ENCODE assay signal across 27 cellular contexts in the genomic region with DNA sequence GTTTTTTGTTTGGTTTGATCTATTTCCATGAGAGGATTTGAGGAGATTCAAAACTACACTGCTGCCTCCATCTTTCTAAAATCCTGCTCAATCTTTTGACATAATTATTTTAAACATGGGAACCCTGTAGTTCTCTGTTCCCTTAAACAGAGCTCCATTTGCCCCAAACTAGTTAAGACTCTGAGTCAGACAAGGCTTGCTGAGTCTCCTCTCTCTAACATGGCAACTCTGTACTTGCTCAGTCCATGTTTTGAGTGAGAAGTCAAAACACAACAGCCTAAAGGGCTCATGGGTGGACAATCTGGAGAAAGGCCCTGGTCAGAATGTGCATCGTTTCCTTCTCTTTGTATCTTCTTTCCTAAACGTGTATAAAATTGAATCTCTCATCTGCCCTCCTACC. TPM values are rescaled to one million over a fixed set of nuclear protein-coding genes. Genes with fewer than 3 reads are reported as not detected.
DNase-seq lines count a peak whose midpoint lies in the region; ATAC-seq and TF ChIP-seq lines count a peak whose summit lies in the region.
"Had no signal": no experiment of that assay in that cellular context is flagged by ENCODE, and none has a peak within 500 bp of the region (broad histone marks: within the 10 kb centered on the region; RNA-seq: fewer than 3 reads in every experiment).

No MANE protein-coding gene starts in this region.

- ATAC-seq in activated CD4-positive, alpha-beta T cell treated with anti-CD3 and anti-CD28 coated beads for 36 hours, result peak; percentile 57
- peak; percentile 40 to 45 for ATAC-seq in natural killer cell treated with Interleukin-12 subunit alpha and Interleukin-12 subunit beta and Interleukin-15 and Interleukin-18, amount 100 ng/mL, for 72 hours
- no peak for ATAC-seq in natural killer cell
- ATAC-seq in T-helper 17 cell, result no peak
- ATAC-seq in GM18519 (IDR thresholded peaks at IDR 0.05; ENCODE audit: low FRiP score, unreplicated experiment), result no peak
- no peak for ATAC-seq in left colon
- ATAC-seq: Right ventricle myocardium inferior had no signal

- peak overlapping the region; percentile 16 for H3K4me3 Mint-ChIP-seq in activated CD4-positive, alpha-beta T cell treated with anti-CD3 and anti-CD28 coated beads for 36 hours
- H3K4me3 Mint-ChIP-seq in natural killer cell treated with Interleukin-12 subunit alpha and Interleukin-12 subunit beta and Interleukin-15 and Interleukin-18, amount 100 ng/mL, for 72 hours, result peak overlapping the region; percentile 80
- H3K4me3 Mint-ChIP-seq in natural killer cell (no peak overlapping the region), T-helper 17 cell (no peak overlapping the region)
- H3K4me3 Mint-ChIP-seq: endodermal cell had no signal

- CTCF ChIA-PET in activated CD4-positive, alpha-beta T cell treated with anti-CD3 and anti-CD28 coated beads for 36 hours (lab: Charles Lee), result interaction anchor here (0.6 to 9.5 kb wide), 13 partner anchors 10 to 932 kb away, joined by 3 to 155 read pairs (median 4); a partner anchor contains a TSS

- no peak for DNase-seq in activated CD4-positive, alpha-beta T cell treated with anti-CD3 and anti-CD28 coated beads for 36 hours
- no peak for DNase-seq in activated CD4-positive, alpha-beta T cell treated with anti-CD3 and anti-CD28 coated beads for 48 hours
- DNase-seq in natural killer cell treated with Interleukin-12 subunit alpha and Interleukin-12 subunit beta and Interleukin-15 and Interleukin-18, amount 100 ng/mL, for 72 hours (ENCODE audit: low spot score), result no peak
- DNase-seq in natural killer cell (no peak), T-helper 17 cell (no peak), KBM-7 (no peak), left colon (no peak)
- DNase-seq: activated CD4-positive, CD25-positive, alpha-beta regulatory T cell treated with anti-CD3 and anti-CD28 coated beads, Interleukin-2, amount 50 U/mL, for 72 hours; caudate nucleus; DMS53; endodermal cell; glutamatergic neuron; GOT3; KG1; MG63; NCI-H1105; NCI-H187 treated with DMSO at 0.1 percent for 48 hours; NCI-H2171; NCI-H510A treated with DMSO at 0.1 percent for 48 hours; stimulated activated CD4-positive, alpha-beta T cell treated with anti-CD3 and anti-CD28 coated beads, Interleukin-4, amount 100 ng/mL, for 1 hour; upper lobe of left lung had no signal

- in situ Hi-C loops in KBM-7 (cut with MboI; ENCODE audit: low pct_unique_long_range_greater_than_20kb, low sequenced_read_pairs), result loop anchor here (10.0 kb wide), 1 partner anchor 173 kb away; no protein-coding TSS in a partner anchor

- no peak for TF ChIP-seq CTCF in natural killer cell (IDR thresholded peaks at IDR 0.05)

- POLR2A ChIA-PET in activated CD4-positive, alpha-beta T cell treated with anti-CD3 and anti-CD28 coated beads for 36 hours (lab: Charles Lee), result no interaction called here

- no peaks in the 10 kb centered on the region for H3K9me3 Mint-ChIP-seq in activated CD4-positive, alpha-beta T cell treated with anti-CD3 and anti-CD28 coated beads for 36 hours (ENCODE audit: low read depth)
- H3K9me3 Mint-ChIP-seq in natural killer cell treated with Interleukin-12 subunit alpha and Interleukin-12 subunit beta and Interleukin-15 and Interleukin-18, amount 100 ng/mL, for 72 hours, result peaks cover 3% of the 10 kb centered on the region
- no peaks in the 10 kb centered on the region for H3K9me3 Mint-ChIP-seq in natural killer cell
- H3K9me3 Mint-ChIP-seq: endodermal cell had no signal

- H3K36me3 Mint-ChIP-seq in activated CD4-positive, alpha-beta T cell treated with anti-CD3 and anti-CD28 coated beads for 36 hours (ENCODE audit: low read depth), result no peaks in the 10 kb centered on the region
- H3K36me3 Mint-ChIP-seq in natural killer cell treated with Interleukin-12 subunit alpha and Interleukin-12 subunit beta and Interleukin-15 and Interleukin-18, amount 100 ng/mL, for 72 hours, result no peaks in the 10 kb centered on the region
- H3K36me3 Mint-ChIP-seq in natural killer cell (no peaks in the 10 kb centered on the region), T-helper 17 cell (ENCODE audit: low read depth) (no peaks in the 10 kb centered on the region)

- intact Hi-C loops in activated CD4-positive, alpha-beta T cell treated with anti-CD3 and anti-CD28 coated beads for 36 hours (cut with DNase I, micrococcal nuclease), result loop anchor here (1.0 to 10.0 kb wide), 6 partner anchors 41 to 573 kb away; a partner anchor contains a TSS
- intact Hi-C loops in natural killer cell (cut with micrococcal nuclease) (no loop called here), left colon (cut with DNase I, micrococcal nuclease) (no loop called here)

- peaks cover 33% of the 10 kb centered on the region for H3K4me1 Mint-ChIP-seq in activated CD4-positive, alpha-beta T cell treated with anti-CD3 and anti-CD28 coated beads for 36 hours
- H3K4me1 Mint-ChIP-seq in natural killer cell treated with Interleukin-12 subunit alpha and Interleukin-12 subunit beta and Interleukin-15 and Interleukin-18, amount 100 ng/mL, for 72 hours (ENCODE audit: low read depth in 2 of 2), result peaks cover 44 to 54% of the 10 kb centered on the region in 2 donors
- H3K4me1 Mint-ChIP-seq in natural killer cell, result peaks cover 0 to 4% of the 10 kb centered on the region in 2 donors
- peaks cover 8% of the 10 kb centered on the region for H3K4me1 Mint-ChIP-seq in T-helper 17 cell
- H3K4me1 Mint-ChIP-seq: endodermal cell had no signal

- H3K9me3 ChIP-seq in T-helper 17 cell (ENCODE audit: control insufficient read depth, low read length, poor library complexity, severe bottlenecking), result no peaks in the 10 kb centered on the region
- H3K9me3 ChIP-seq: BLaER1 treated with 17β-estradiol and CSF1 and Interleukin-3, amounts not matched to agents 10 nM and 100 nM; MG63; suprapubic skin; upper lobe of left lung had no signal

- H3K27me3 Mint-ChIP-seq in activated CD4-positive, alpha-beta T cell treated with anti-CD3 and anti-CD28 coated beads for 36 hours, result peaks cover 3% of the 10 kb centered on the region
- H3K27me3 Mint-ChIP-seq in natural killer cell treated with Interleukin-12 subunit alpha and Interleukin-12 subunit beta and Interleukin-15 and Interleukin-18, amount 100 ng/mL, for 72 hours, result peaks cover 3 to 6% of the 10 kb centered on the region in 2 donors
- peaks cover 4 to 19% of the 10 kb centered on the region in 2 donors for H3K27me3 Mint-ChIP-seq in natural killer cell (ENCODE audit: low read depth in 2 of 2)
- H3K27me3 Mint-ChIP-seq in T-helper 17 cell, result peaks cover 12% of the 10 kb centered on the region

- H3K27ac Mint-ChIP-seq in activated CD4-positive, alpha-beta T cell treated with anti-CD3 and anti-CD28 coated beads for 36 hours, result peak overlapping the region; percentile 79
- H3K27ac Mint-ChIP-seq in natural killer cell treated with Interleukin-12 subunit alpha and Interleukin-12 subunit beta and Interleukin-15 and Interleukin-18, amount 100 ng/mL, for 72 hours, result peak overlapping the region; percentile 83 to 100
- H3K27ac Mint-ChIP-seq in natural killer cell, result no peak overlapping the region
- H3K27ac Mint-ChIP-seq in T-helper 17 cell, result peak overlapping the region; percentile 88
- H3K27ac Mint-ChIP-seq: endodermal cell had no signal

RNA-seq across cellular contexts. Expression of a gene that starts 7.1 kb away (rescaled TPM):
- 100 to 1,000 TPM; 104 to 111 TPM for total RNA-seq in activated CD4-positive, alpha-beta T cell treated with anti-CD3 and anti-CD28 coated beads for 36 hours
- total RNA-seq in natural killer cell treated with Interleukin-12 subunit alpha and Interleukin-12 subunit beta and Interleukin-15 and Interleukin-18, amount 100 ng/mL, for 72 hours, result 10 to 100 TPM; 27.5 to 40.6 TPM
- 10 to 100 TPM; 23.8 to 27.3 (median 25.3) TPM for total RNA-seq in natural killer cell
- total RNA-seq in T-helper 17 cell, result 10 to 100 TPM; 22.1 to 25.3 TPM
- 10 to 100 TPM; 43.1 to 52.3 TPM for total RNA-seq in left colon

RNA-seq across cellular contexts. Expression of a gene that starts 37.7 kb away (rescaled TPM):
- not detected for total RNA-seq in activated CD4-positive, alpha-beta T cell treated with anti-CD3 and anti-CD28 coated beads for 36 hours
- not detected for total RNA-seq in natural killer cell treated with Interleukin-12 subunit alpha and Interleukin-12 subunit beta and Interleukin-15 and Interleukin-18, amount 100 ng/mL, for 72 hours
- total RNA-seq in natural killer cell (not detected), T-helper 17 cell (not detected), left colon (not detected)
- total RNA-seq: endodermal cell, fibroblast of villous mesenchyme, osteocyte, Right ventricle myocardium inferior, suprapubic skin, upper lobe of left lung had no signal

RNA-seq across cellular contexts. Expression of a gene that starts 41.8 kb away (rescaled TPM):
- total RNA-seq in activated CD4-positive, alpha-beta T cell treated with anti-CD3 and anti-CD28 coated beads for 36 hours, result 10 to 100 TPM; 27.6 to 33.5 TPM
- 10 to 100 TPM; 30.7 to 50.1 TPM for total RNA-seq in natural killer cell treated with Interleukin-12 subunit alpha and Interleukin-12 subunit beta and Interleukin-15 and Interleukin-18, amount 100 ng/mL, for 72 hours
- total RNA-seq in natural killer cell (10 to 100 TPM; 45.7 to 50.2 (median 46.6) TPM), T-helper 17 cell (10 to 100 TPM; 35.6 to 44.9 TPM), left colon (10 to 100 TPM; 18.2 to 19.9 TPM)

Comparison
In these comparisons a context has a peak if more than half of its experiments do, and no peak if none do; other contexts are left out.
1. ATAC-seq: peak in activated CD4-positive, alpha-beta T cell treated with anti-CD3 and anti-CD28 coated beads for 36 hours (single experiment) and natural killer cell treated with Interleukin-12 subunit alpha and Interleukin-12 subunit beta and Interleukin-15 and Interleukin-18, amount 100 ng/mL, for 72 hours (2 of 2); none in natural killer cell (0 of 3), T-helper 17 cell (single experiment), GM18519 (single experiment) and left colon (single experiment).
2. H3K27ac Mint-ChIP-seq: peak in activated CD4-positive, alpha-beta T cell treated with anti-CD3 and anti-CD28 coated beads for 36 hours (single experiment), natural killer cell treated with Interleukin-12 subunit alpha and Interleukin-12 subunit beta and Interleukin-15 and Interleukin-18, amount 100 ng/mL, for 72 hours (2 of 2) and T-helper 17 cell (single experiment); none in natural killer cell (0 of 2).
3. H3K4me3 Mint-ChIP-seq: peak in activated CD4-positive, alpha-beta T cell treated with anti-CD3 and anti-CD28 coated beads for 36 hours (single experiment) and natural killer cell treated with Interleukin-12 subunit alpha and Interleukin-12 subunit beta and Interleukin-15 and Interleukin-18, amount 100 ng/mL, for 72 hours (single experiment); none in natural killer cell (single experiment) and T-helper 17 cell (single experiment).
4. intact Hi-C loops: an anchor here in activated CD4-positive, alpha-beta T cell treated with anti-CD3 and anti-CD28 coated beads for 36 hours (1.0 to 10.0 kb wide); none called in natural killer cell and left colon.